In genomic region chr17:81917565-81918332, GRCh38 we compare ENCODE assay signal across 8 cellular contexts. TPM values are rescaled to one million over a fixed set of nuclear protein-coding genes. Genes with fewer than 3 reads are reported as not detected.
DNase-seq lines count a peak whose midpoint lies in the region; ATAC-seq and TF ChIP-seq lines count a peak whose summit lies in the region.

Gene SIRT7 (minus strand): TSS chr17:81918176. CDS start chr17:81918131, 45 bp downstream.

- H3K9me3 Mint-ChIP-seq in WTC11, result no peaks in the 10 kb centered on the region
- H3K9me3 Mint-ChIP-seq in immature natural killer cell, result no peaks in the 10 kb centered on the region

- POLR2A ChIA-PET in WTC11 (lab: Charles Lee), result interaction anchor here (1.2 to 1.7 kb wide), 2 partner anchors 10 to 48 kb away, joined by 5 to 11 read pairs; partner anchors contain the start of gene MAFG

- dilution Hi-C loops in mammary epithelial cell (cut with HindIII; ENCODE audit: low sequenced_read_pairs), result loop anchor here (10.0 kb wide), 3 partner anchors 217 to 403 kb away; partner anchors contain the start of gene ACTG1

- no peaks in the 10 kb centered on the region for H3K27me3 ChIP-seq in mammary epithelial cell (ENCODE audit: insufficient read depth, low read length)
- H3K27me3 ChIP-seq in spleen (replicated peaks in 1 of 7), result no peaks in the 10 kb centered on the region

- no peaks in the 10 kb centered on the region for H3K27me3 Mint-ChIP-seq in WTC11 (ENCODE audit: low read depth)
- peaks cover 3 to 9% (median 4%) of the 10 kb centered on the region in 3 donors for H3K27me3 Mint-ChIP-seq in immature natural killer cell (ENCODE audit: low read depth in 3 of 3)

- peak within 1 kb of the TSS; percentile 58 for H2AFZ ChIP-seq in mammary epithelial cell (ENCODE audit: low read depth, low read length)

- H3K79me2 ChIP-seq in mammary epithelial cell (ENCODE audit: insufficient read depth, low read length), result peaks cover 67% of the 10 kb centered on the region

- H3K27ac ChIP-seq in mammary epithelial cell (ENCODE audit: insufficient read depth, low read depth, low read length) (peak within 1 kb of the TSS; percentile 8), spleen (peak within 1 kb of the TSS; percentile 61 to 98 (median 84))

- DNase-seq in NCI-H2196 treated with DMSO at 0.1 percent for 48 hours (lab: John Stamatoyannopoulos, UW; ENCODE audit: unreplicated experiment) (peak; percentile 71), WTC11 (ENCODE audit: low spot score) (peak; percentile 75), mammary epithelial cell (peak; percentile 63), immature natural killer cell (peak; percentile 74 to 83 (median 81)), spleen (peak; percentile 94), middle frontal gyrus (ENCODE audit: extremely low spot score, low spot score) (no peak)

- ATAC-seq in GM18502 (IDR thresholded peaks at IDR 0.05; ENCODE audit: poor library complexity, unreplicated experiment) (peak; percentile 65), HG03066 (IDR thresholded peaks at IDR 0.05; ENCODE audit: low read depth, unreplicated experiment) (peak; percentile 69), WTC11 (peak; percentile 74)

- in situ Hi-C loops in mammary epithelial cell (cut with MboI; ENCODE audit: low sequenced_read_pairs in 2 of 2), result no loop called here

- no peaks in the 10 kb centered on the region for H4K20me1 ChIP-seq in mammary epithelial cell (ENCODE audit: insufficient read depth, low read length)

- peak within 1 kb of the TSS; percentile 19 for H3K9ac ChIP-seq in mammary epithelial cell (ENCODE audit: insufficient read depth, low read length)

- H3K36me3 ChIP-seq in mammary epithelial cell (ENCODE audit: insufficient read depth, low read length), result peaks cover 9% of the 10 kb centered on the region
- H3K36me3 ChIP-seq in spleen, result peaks cover 2 to 71% (median 49%) of the 10 kb centered on the region in 6 donors

- H3K27ac Mint-ChIP-seq in WTC11, result peak within 1 kb of the TSS; percentile 93
- peak within 1 kb of the TSS; percentile 34 to 89 (median 82) for H3K27ac Mint-ChIP-seq in immature natural killer cell

- H3K4me2 ChIP-seq in mammary epithelial cell (ENCODE audit: insufficient read depth, low read depth, low read length), result peak within 1 kb of the TSS; percentile 78

- WGBS in mammary epithelial cell (ENCODE audit: low coverage, missing lambda C conversion rate), result 0% methylated on average over 2 of the region's 94 CpGs
- WGBS in spleen, 5 donors, result 0 to 1% (median 1%) methylated on average over 24 to 94 of the region's 94 CpGs

- TF ChIP-seq CTCF in WTC11 (IDR thresholded peaks at IDR 0.05) (no peak), mammary epithelial cell (conservative IDR thresholded peaks at IDR 0.05 in 1 of 2, IDR thresholded peaks at IDR 0.05 in 1 of 2; ENCODE audit: extremely low read depth in 1 of 2, insufficient read depth in 1 of 2, low read depth in 1 of 2, low read length in 2 of 2) (no peak), spleen (IDR thresholded peaks at IDR 0.05 in 8 of 11, conservative IDR thresholded peaks at IDR 0.05 in 3 of 11) (peak in 2 of 11 experiments; percentile 14 to 19)

- no peaks in the 10 kb centered on the region for H3K9me3 ChIP-seq in mammary epithelial cell (replicated peaks; ENCODE audit: insufficient read depth, low read length)
- H3K9me3 ChIP-seq in spleen, result no peaks in the 10 kb centered on the region

- H3K4me3 ChIP-seq in mammary epithelial cell (replicated peaks in 1 of 3; ENCODE audit: insufficient read depth in 1 of 3, low read depth in 2 of 3, low read length in 3 of 3) (peak within 1 kb of the TSS; percentile 39 to 84 (median 78)), spleen (peak within 1 kb of the TSS; percentile 70 to 99 (median 95))

- H3K4me1 ChIP-seq in mammary epithelial cell (ENCODE audit: insufficient read depth, low read length) (peaks cover 9% of the 10 kb centered on the region), spleen (peaks cover 14 to 76% (median 53%) of the 10 kb centered on the region in 6 donors)

- intact Hi-C loops in mammary epithelial cell (cut with micrococcal nuclease), result loop anchor here (2.0 kb wide), 1 partner anchor 47 kb away; the partner anchor contains the start of gene ARHGDIA
- intact Hi-C loops in spleen (cut with DNase I; ENCODE audit: low total_unique reads), result no loop called here

- H3K4me3 Mint-ChIP-seq in WTC11, result peak within 1 kb of the TSS; percentile 80
- peak within 1 kb of the TSS; percentile 88 to 91 (median 90) for H3K4me3 Mint-ChIP-seq in immature natural killer cell

- BruUV-seq in mammary epithelial cell (replicated peaks; lab: Mats Ljungman, UMichigan), result no TSS peak

- CTCF ChIA-PET in WTC11 (lab: Charles Lee), result interaction anchor here (0.7 to 1.5 kb wide), 9 partner anchors 10 to 182 kb away, joined by 3 to 6 read pairs (median 4); partner anchors contain the start of genes MAFG and MCRIP1
- CTCF ChIA-PET in mammary epithelial cell (lab: Charles Lee; ENCODE audit: low non-redundant PET), result no interaction called here

- peak in 1 of 3 donors; percentile 78 for TF ChIP-seq POLR2A in spleen (IDR thresholded peaks at IDR 0.05)

- H3K36me3 Mint-ChIP-seq in WTC11 (peaks cover 23% of the 10 kb centered on the region), immature natural killer cell (peaks cover 0 to 10% (median 5%) of the 10 kb centered on the region in 3 donors)

- peaks cover 14% of the 10 kb centered on the region for H3K4me1 Mint-ChIP-seq in WTC11
- peaks cover 27 to 29% of the 10 kb centered on the region in 2 donors for H3K4me1 Mint-ChIP-seq in immature natural killer cell

TF ChIP-seq in WTC11, 78 proteins besides CTCF, POLR2A, EP300 and RAD21 (continues in another document):
- TF ChIP-seq E2F5 (CRISPR knock-in tag; IDR thresholded peaks at IDR 0.05) (0 out of 2 replicates have a peak, but pooled peaks have one; percentile 64), IRF2 (CRISPR knock-in tag; IDR thresholded peaks at IDR 0.05; ENCODE audit: borderline replicate concordance, low read depth) (no peak), FOXP1 (CRISPR knock-in tag; IDR thresholded peaks at IDR 0.05; ENCODE audit: borderline replicate concordance) (peak; percentile 70), E2F1 (CRISPR knock-in tag; IDR thresholded peaks at IDR 0.05) (no peak), PREB (CRISPR knock-in tag; IDR thresholded peaks at IDR 0.05; ENCODE audit: borderline replicate concordance) (no peak), ZNF121 (CRISPR knock-in tag; IDR thresholded peaks at IDR 0.05) (no peak), MLX (CRISPR knock-in tag; IDR thresholded peaks at IDR 0.05) (no peak), ZNF219 (CRISPR knock-in tag; IDR thresholded peaks at IDR 0.05; ENCODE audit: borderline replicate concordance) (no peak)

RNA-seq across cellular contexts. Expression of gene SIRT7, which starts in this region (rescaled TPM):
- 19.5 to 24.2 TPM (median 20.9 TPM) in 3 replicates for total RNA-seq in WTC11 (2021)
- 10 to 100 TPM; 15.5 to 28.1 TPM for total RNA-seq in mammary epithelial cell
- 7.2 TPM for polyA plus RNA-seq in mammary epithelial cell
- polyA minus RNA-seq in mammary epithelial cell, result 12.6 TPM
- 10 to 100 TPM; 27.2 to 54.7 (median 36.2) TPM for polyA plus RNA-seq in immature natural killer cell
- 10 to 100 TPM; 34.5 to 53.1 (median 37.5) TPM for total RNA-seq in spleen
- polyA plus RNA-seq in spleen, result 10 to 100 TPM; 28.5 to 54.5 (median 54.2) TPM
